ENCODE assay signal across 13 cellular contexts in the genomic region with DNA sequence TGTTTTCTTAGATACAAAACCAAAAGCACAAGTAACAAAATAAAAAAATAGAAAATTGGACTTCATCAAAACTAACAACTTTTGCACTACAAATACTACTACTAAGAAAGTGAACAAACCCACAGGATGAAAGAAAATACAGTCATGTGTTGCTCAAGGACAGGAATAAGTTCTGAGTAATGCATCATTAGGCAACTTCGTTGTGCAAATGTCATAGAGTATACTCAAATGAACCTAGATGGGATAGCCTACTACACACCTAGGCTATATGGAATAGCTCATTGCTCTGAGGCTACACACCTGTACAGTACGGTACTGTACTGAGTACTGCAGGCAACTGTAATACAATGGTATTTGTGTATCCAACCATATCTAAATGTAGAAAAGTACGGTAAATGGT.
DNase-seq lines count a peak whose midpoint lies in the region; ATAC-seq, FAIRE-seq and TF ChIP-seq lines count a peak whose summit lies in the region.
"Had no signal": no experiment of that assay in that cellular context is flagged by ENCODE, and none has a peak within 500 bp of the region (broad histone marks: within the 10 kb centered on the region; RNA-seq: fewer than 3 reads in every experiment).

No MANE protein-coding gene starts in this region.

- peaks cover 53% of the 10 kb centered on the region for H3K36me3 Mint-ChIP-seq in activated CD4-positive, alpha-beta memory T cell treated with anti-CD3 and anti-CD28 coated beads, Interleukin-2, amount 10 ng/mL, durations not matched to agents 7 days and 5 days (ENCODE audit: low read depth)

- no peaks in the 10 kb centered on the region for H3K27me3 ChIP-seq in keratinocyte (ENCODE audit: control insufficient read depth, extremely low read depth, insufficient read depth, low read length)
- H3K27me3 ChIP-seq: testis had no signal

- H3K36me3 ChIP-seq in keratinocyte (ENCODE audit: control insufficient read depth in 2 of 2, extremely low read depth in 1 of 2, insufficient read depth in 2 of 2, low read length in 2 of 2): peaks cover 0 to 6% of the 10 kb centered on the region in 2 experiments

- no peaks in the 10 kb centered on the region for H3K9me3 ChIP-seq in keratinocyte (ENCODE audit: control insufficient read depth, low read depth, low read length)
- H3K9me3 ChIP-seq: testis had no signal

- H3K4me2 ChIP-seq in keratinocyte (ENCODE audit: control insufficient read depth, extremely low read depth, insufficient read depth, low read depth, low read length): no peak overlapping the region

- no peaks in the 10 kb centered on the region for H4K20me1 ChIP-seq in keratinocyte (ENCODE audit: control insufficient read depth, extremely low read depth, insufficient read depth, low read length)

- TF ChIP-seq CTCF in AG09319 (IDR thresholded peaks at IDR 0.05; ENCODE audit: low read depth, low read length) (no peak), keratinocyte (optimal IDR thresholded peaks at IDR 0.05 in 1 of 3, IDR thresholded peaks at IDR 0.05 in 1 of 3, conservative IDR thresholded peaks at IDR 0.05 in 1 of 3; ENCODE audit: extremely low read depth in 1 of 3, insufficient read depth in 2 of 3, low read length in 3 of 3) (no peak)

- H3K4me3 Mint-ChIP-seq in activated CD4-positive, alpha-beta memory T cell treated with anti-CD3 and anti-CD28 coated beads, Interleukin-2, amount 10 ng/mL, durations not matched to agents 7 days and 5 days: no peak overlapping the region

- intact Hi-C loops in left cardiac atrium (cut with DNase I): no loop called here

- peak overlapping the region; percentile 45 for H3K27ac Mint-ChIP-seq in activated CD4-positive, alpha-beta memory T cell treated with anti-CD3 and anti-CD28 coated beads, Interleukin-2, amount 10 ng/mL, durations not matched to agents 7 days and 5 days

- H3K27ac ChIP-seq in keratinocyte (ENCODE audit: control insufficient read depth, insufficient read depth, low read length): peak overlapping the region; percentile 21

- ATAC-seq in left cardiac atrium: no peak

- CTCF ChIA-PET in activated CD4-positive, alpha-beta memory T cell treated with anti-CD3 and anti-CD28 coated beads, Interleukin-2, amount 10 ng/mL, durations not matched to agents 7 days and 5 days (lab: Charles Lee): interaction anchor here (0.9 to 1.7 kb wide), 2 partner anchors 60 to 85 kb away, joined by 4 read pairs; no protein-coding TSS in a partner anchor

- no peaks in the 10 kb centered on the region for H3K9me3 Mint-ChIP-seq in activated CD4-positive, alpha-beta memory T cell treated with anti-CD3 and anti-CD28 coated beads, Interleukin-2, amount 10 ng/mL, durations not matched to agents 7 days and 5 days

- H2AFZ ChIP-seq in keratinocyte (ENCODE audit: control insufficient read depth, low read length): no peak overlapping the region

- dilution Hi-C loops in keratinocyte (cut with MboI; ENCODE audit: extremely low pct_ligation_motif_present, low sequenced_read_pairs): no loop called here

- no peak for FAIRE-seq in keratinocyte (lab: Jason Lieb, UNC)
- FAIRE-seq: endometrium had no signal

- DNase-seq in AG09319 (ENCODE audit: extremely low read depth, low read depth) (peak; percentile 16), HS-5 (ENCODE audit: low read depth) (peak; percentile 58), keratinocyte (ENCODE audit: low read depth, low spot score) (no peak), middle frontal gyrus (ENCODE audit: extremely low spot score, low spot score) (no peak), hippocampal formation (lab: John Stamatoyannopoulos, UW) (no peak), left cardiac atrium (no peak), UCSD-AML1 (lab: John Stamatoyannopoulos, UW; ENCODE audit: unreplicated experiment) (no peak)
- DNase-seq in activated CD4-positive, alpha-beta memory T cell treated with anti-CD3 and anti-CD28 coated beads, Interleukin-2, amount 10 ng/mL, durations not matched to agents 7 days and 5 days: no peak
- DNase-seq: COR-L47, NCI-H2081 treated with DMSO at 0.1 percent for 48 hours, testis had no signal

- POLR2A ChIA-PET in activated CD4-positive, alpha-beta memory T cell treated with anti-CD3 and anti-CD28 coated beads, Interleukin-2, amount 10 ng/mL, durations not matched to agents 7 days and 5 days (lab: Charles Lee): interaction anchor here (1.3 to 1.4 kb wide), 2 partner anchors 8 to 88 kb away, joined by 3 read pairs; no protein-coding TSS in a partner anchor

- peaks cover 59% of the 10 kb centered on the region for H3K4me1 Mint-ChIP-seq in activated CD4-positive, alpha-beta memory T cell treated with anti-CD3 and anti-CD28 coated beads, Interleukin-2, amount 10 ng/mL, durations not matched to agents 7 days and 5 days

- no peaks in the 10 kb centered on the region for H3K27me3 Mint-ChIP-seq in activated CD4-positive, alpha-beta memory T cell treated with anti-CD3 and anti-CD28 coated beads, Interleukin-2, amount 10 ng/mL, durations not matched to agents 7 days and 5 days

- H3K4me3 ChIP-seq in keratinocyte (ENCODE audit: control insufficient read depth in 2 of 3, extremely low read depth in 1 of 3, insufficient read depth in 2 of 3, low read depth in 1 of 3, low read length in 3 of 3): no peak overlapping the region
- H3K4me3 ChIP-seq: lung, testis had no signal

- peaks cover 32% of the 10 kb centered on the region for H3K4me1 ChIP-seq in keratinocyte (ENCODE audit: control insufficient read depth, extremely low read depth, insufficient read depth, low read length)

- no peak overlapping the region for H3K9ac ChIP-seq in keratinocyte (ENCODE audit: control insufficient read depth, extremely low read depth, insufficient read depth, low read length)

- H3K9me1 ChIP-seq in keratinocyte (ENCODE audit: control insufficient read depth, extremely low read depth, insufficient read depth, low read length): no peaks in the 10 kb centered on the region

- peaks cover 18% of the 10 kb centered on the region for H3K79me2 ChIP-seq in keratinocyte (ENCODE audit: control insufficient read depth, insufficient read depth, low read length)

Comparison
In these comparisons a context has a peak if more than half of its experiments do, and no peak if none do; other contexts are left out.
1. DNase-seq: peak in AG09319 (single experiment) and HS-5 (single experiment); none in activated CD4-positive, alpha-beta memory T cell treated with anti-CD3 and anti-CD28 coated beads, Interleukin-2, amount 10 ng/mL, durations not matched to agents 7 days and 5 days (single experiment), keratinocyte (single experiment), middle frontal gyrus (single experiment), hippocampal formation (0 of 2), left cardiac atrium (single experiment) and UCSD-AML1 (single experiment).